ENCODE assay signal across 21 cellular contexts in genomic region chr9:96762562-96762961, GRCh38.
"Had no signal": no experiment of that assay in that cellular context is flagged by ENCODE, and none has a peak within 500 bp of the region (broad histone marks: within the 10 kb centered on the region; RNA-seq: fewer than 3 reads in every experiment).

No MANE protein-coding gene starts in this region.

- H3K27me3 ChIP-seq: spleen, transverse colon had no signal

- H3K79me2 ChIP-seq: parathyroid adenoma had no signal

- H2AFZ ChIP-seq: parathyroid adenoma had no signal

- H3K27ac Mint-ChIP-seq: naive thymus-derived CD4-positive, alpha-beta T cell; nephron progenitor cell; stimulated activated memory B cell treated with anti-CD40 and anti-IgM and Interleukin-4, amounts not matched to agents 10 μg/mL and 1 μg/mL and 100 μg/mL, for 72 hours; stimulated activated naive CD8-positive, alpha-beta T cell treated with anti-CD3 and anti-CD28 coated beads, Interleukin-15, amount 100 ng/mL, for 72 hours had no signal

- H3K4me3 ChIP-seq: psoas muscle, transverse colon had no signal

- H3K4me3 Mint-ChIP-seq: naive thymus-derived CD4-positive, alpha-beta T cell; nephron progenitor cell; stimulated activated memory B cell treated with anti-CD40 and anti-IgM and Interleukin-4, amounts not matched to agents 10 μg/mL and 1 μg/mL and 100 μg/mL, for 72 hours; stimulated activated naive CD8-positive, alpha-beta T cell treated with anti-CD3 and anti-CD28 coated beads, Interleukin-15, amount 100 ng/mL, for 72 hours had no signal

- H3K4me1 ChIP-seq: parathyroid adenoma, psoas muscle, spleen, transverse colon had no signal

- DNase-seq: dermis blood vessel endothelial cell; foreskin melanocyte; head of caudate nucleus; hippocampal formation; left colon; left ventricle myocardium superior; naive thymus-derived CD4-positive, alpha-beta T cell; nephron progenitor cell; psoas muscle; retina; spleen; stimulated activated CD4-positive, alpha-beta T cell treated with anti-CD3 and anti-CD28 coated beads, Interleukin-15, amount 100 ng/mL, for 24 hours; stimulated activated CD4-positive, alpha-beta T cell treated with anti-CD3 and anti-CD28 coated beads, Interleukin-1b, Interleukin-23, amount 100 ng/mL, for 48 hours; stimulated activated CD4-positive, alpha-beta T cell treated with anti-CD3 and anti-CD28 coated beads, Interleukin-4, amount 100 ng/mL, for 24 hours; stimulated activated naive CD8-positive, alpha-beta T cell treated with anti-CD3 and anti-CD28 coated beads, Interleukin-15, amount 100 ng/mL, for 72 hours; substantia nigra; transverse colon had no signal

- H3K27me3 Mint-ChIP-seq: naive thymus-derived CD4-positive, alpha-beta T cell; stimulated activated memory B cell treated with anti-CD40 and anti-IgM and Interleukin-4, amounts not matched to agents 10 μg/mL and 1 μg/mL and 100 μg/mL, for 72 hours; stimulated activated naive CD8-positive, alpha-beta T cell treated with anti-CD3 and anti-CD28 coated beads, Interleukin-15, amount 100 ng/mL, for 72 hours had no signal

- H3K4me1 Mint-ChIP-seq: nephron progenitor cell; stimulated activated memory B cell treated with anti-CD40 and anti-IgM and Interleukin-4, amounts not matched to agents 10 μg/mL and 1 μg/mL and 100 μg/mL, for 72 hours; stimulated activated naive CD8-positive, alpha-beta T cell treated with anti-CD3 and anti-CD28 coated beads, Interleukin-15, amount 100 ng/mL, for 72 hours had no signal

- H3K27ac ChIP-seq: parathyroid adenoma, psoas muscle, spleen, thoracic aorta, transverse colon had no signal

- H3K9ac ChIP-seq: parathyroid adenoma had no signal

- ATAC-seq: left colon; left ventricle myocardium superior; naive thymus-derived CD4-positive, alpha-beta T cell; psoas muscle; sciatic nerve; stimulated activated memory B cell treated with anti-CD40 and anti-IgM and Interleukin-4, amounts not matched to agents 10 μg/mL and 1 μg/mL and 100 μg/mL, for 72 hours; stimulated activated naive CD8-positive, alpha-beta T cell treated with anti-CD3 and anti-CD28 coated beads, Interleukin-15, amount 100 ng/mL, for 72 hours had no signal
